ENCODE assay signal across 4 cellular contexts in genomic region chr2:73162856-73163521, GRCh38.
A peak's percentile ranks its signal among the peaks of the same experiment; 100 is the strongest.
TF ChIP-seq lines count a peak whose summit lies in the region.

No MANE protein-coding gene starts in this region.

TF ChIP-seq in SK-N-SH, 30 proteins besides CTCF, POLR2A, EP300 and RAD21:
- TF ChIP-seq FOSL2 (IDR thresholded peaks at IDR 0.05; ENCODE audit: borderline replicate concordance, low read depth), result no peak
- TF ChIP-seq RFX5 (IDR thresholded peaks at IDR 0.05; ENCODE audit: low read length), result no peak
- no peak for TF ChIP-seq TCF12 (IDR thresholded peaks at IDR 0.05)
- TF ChIP-seq POLR2AphosphoS5 (IDR thresholded peaks at IDR 0.05; ENCODE audit: low read depth, low read length), result no peak
- TF ChIP-seq GABPA (IDR thresholded peaks at IDR 0.05; ENCODE audit: low read depth), result no peak
- no peak for TF ChIP-seq PBX3 (IDR thresholded peaks at IDR 0.05)
- TF ChIP-seq MEF2A (IDR thresholded peaks at IDR 0.05; ENCODE audit: borderline replicate concordance, low read depth), result no peak
- TF ChIP-seq TEAD4 (IDR thresholded peaks at IDR 0.05; ENCODE audit: borderline replicate concordance, insufficient read depth), result no peak
- no peak for TF ChIP-seq ZBTB33 (IDR thresholded peaks at IDR 0.05; ENCODE audit: borderline replicate concordance, low read depth)
- TF ChIP-seq NRF1 (IDR thresholded peaks at IDR 0.05; ENCODE audit: low read depth, low read length), result no peak
- no peak for TF ChIP-seq SIN3A (IDR thresholded peaks at IDR 0.05; ENCODE audit: borderline replicate concordance, low read depth, low read length)

TF ChIP-seq in SK-N-SH treated with all-trans-retinoic acid at 6 μM for 48 hours, 23 proteins besides CTCF, POLR2A, EP300 and RAD21:
- TF ChIP-seq CSDC2 (CRISPR knock-in tag; IDR thresholded peaks at IDR 0.05) (no peak), ZFP30 (CRISPR knock-in tag; IDR thresholded peaks at IDR 0.05) (no peak), TOX (CRISPR knock-in tag; IDR thresholded peaks at IDR 0.05; ENCODE audit: borderline replicate concordance) (no peak), TCF4 (CRISPR knock-in tag; IDR thresholded peaks at IDR 0.05; ENCODE audit: borderline replicate concordance) (no peak), OSR1 (CRISPR knock-in tag; IDR thresholded peaks at IDR 0.05) (no peak), CREB5 (CRISPR knock-in tag; IDR thresholded peaks at IDR 0.05; ENCODE audit: low read depth) (no peak), SNAI2 (CRISPR knock-in tag; IDR thresholded peaks at IDR 0.05) (no peak), RARB (CRISPR knock-in tag; IDR thresholded peaks at IDR 0.05) (no peak), ISL1 (CRISPR knock-in tag; IDR thresholded peaks at IDR 0.05) (no peak), ZFP3 (CRISPR knock-in tag; IDR thresholded peaks at IDR 0.05) (no peak), ESRRG (CRISPR knock-in tag; IDR thresholded peaks at IDR 0.05) (no peak), ZNF565 (CRISPR knock-in tag; conservative IDR thresholded peaks at IDR 0.05; ENCODE audit: low read depth) (no peak), ZC3H10 (CRISPR knock-in tag; IDR thresholded peaks at IDR 0.05) (no peak), GLIS3 (CRISPR knock-in tag; IDR thresholded peaks at IDR 0.05) (no peak)

TF ChIP-seq in K562, 482 proteins besides CTCF, POLR2A, EP300 and RAD21:
- TF ChIP-seq VEZF1 (CRISPR knock-in tag; IDR thresholded peaks at IDR 0.05) (peak; percentile 67), MYBL2 (IDR thresholded peaks at IDR 0.05; ENCODE audit: low read depth) (no peak), MYBL2 (CRISPR knock-in tag; IDR thresholded peaks at IDR 0.05; ENCODE audit: borderline replicate concordance) (no peak), ZBTB12 (CRISPR knock-in tag; IDR thresholded peaks at IDR 0.05) (no peak), C11orf30 (IDR thresholded peaks at IDR 0.05; ENCODE audit: low read depth) (no peak)

TF ChIP-seq in WTC11, 78 proteins besides CTCF, POLR2A, EP300 and RAD21:
- TF ChIP-seq CREB1 (CRISPR knock-in tag; IDR thresholded peaks at IDR 0.05) (no peak), ZNF512 (CRISPR knock-in tag; IDR thresholded peaks at IDR 0.05; ENCODE audit: borderline replicate concordance) (no peak), NFATC4 (CRISPR knock-in tag; IDR thresholded peaks at IDR 0.05) (no peak), TEAD1 (CRISPR knock-in tag; IDR thresholded peaks at IDR 0.05) (no peak), ESRRA (CRISPR knock-in tag; IDR thresholded peaks at IDR 0.05; ENCODE audit: borderline replicate concordance) (no peak), ATF6 (CRISPR knock-in tag; IDR thresholded peaks at IDR 0.05) (no peak), USF1 (CRISPR knock-in tag; IDR thresholded peaks at IDR 0.05) (no peak), FOXK1 (CRISPR knock-in tag; IDR thresholded peaks at IDR 0.05) (no peak), HMGXB4 (CRISPR knock-in tag; IDR thresholded peaks at IDR 0.05) (no peak), ERG (CRISPR knock-in tag; IDR thresholded peaks at IDR 0.05) (no peak), TEAD4 (CRISPR knock-in tag; IDR thresholded peaks at IDR 0.05) (no peak)
